Comparison of ENCODE assay signal across 17 cellular contexts in the genomic region with DNA sequence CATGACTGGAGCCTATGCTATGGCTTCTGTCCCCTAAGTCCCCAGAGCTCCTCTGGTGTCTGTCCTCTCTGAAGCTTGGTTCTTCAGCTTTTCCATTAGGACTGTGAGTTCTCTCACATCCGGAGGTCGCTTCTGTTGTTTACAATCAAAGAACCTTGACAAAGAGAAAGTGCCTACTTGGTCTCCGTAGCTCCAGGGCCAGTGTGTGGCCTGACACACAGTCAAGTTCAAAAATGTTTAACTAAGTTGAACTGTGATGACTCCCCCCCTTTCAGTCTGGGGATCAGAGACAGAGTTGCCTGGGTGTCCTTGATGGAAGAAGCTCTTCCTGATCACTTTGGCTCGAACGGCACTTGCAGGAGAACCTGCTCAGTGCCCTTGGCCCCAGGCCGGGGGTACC. TPM values are rescaled to one million over a fixed set of nuclear protein-coding genes. Genes with fewer than 3 reads are reported as not detected.
A peak's percentile ranks its signal among the peaks of the same experiment; 100 is the strongest.
DNase-seq lines count a peak whose midpoint lies in the region; ATAC-seq and TF ChIP-seq lines count a peak whose summit lies in the region.
"Had no signal": no experiment of that assay in that cellular context is flagged by ENCODE, and none has a peak within 500 bp of the region (broad histone marks: within the 10 kb centered on the region; RNA-seq: fewer than 3 reads in every experiment).

No MANE protein-coding gene starts in this region.

- H3K79me2 ChIP-seq in trophoblast cell (ENCODE audit: control insufficient read depth, insufficient read depth, low read length, poor library complexity): no peaks in the 10 kb centered on the region

- CTCF ChIA-PET in activated CD4-positive, alpha-beta T cell treated with anti-CD3 and anti-CD28 coated beads, Interleukin-2, amount 10 ng/mL, durations not matched to agents 7 days and 5 days (lab: Charles Lee): interaction anchor here (0.7 to 3.0 kb wide), 5 partner anchors 10 to 42 kb away, joined by 3 to 15 read pairs (median 4); no protein-coding TSS in a partner anchor
- CTCF ChIA-PET in Panc1 (lab: Charles Lee): no interaction called here

- H3K27me3 ChIP-seq in Panc1 (ENCODE audit: control insufficient read depth, insufficient read depth, low read length): no peaks in the 10 kb centered on the region
- no peaks in the 10 kb centered on the region for H3K27me3 ChIP-seq in trophoblast cell (ENCODE audit: insufficient read depth, low read length)
- H3K27me3 ChIP-seq: dorsolateral prefrontal cortex, testis had no signal

- H4K12ac ChIP-seq in trophoblast cell (ENCODE audit: low read depth, low read length): no peak overlapping the region

- in situ Hi-C loops in Panc1 (cut with HindIII; ENCODE audit: low pct_unique_long_range_greater_than_20kb, low sequenced_read_pairs): no loop called here

- WGBS in trophoblast cell (ENCODE audit: extremely low coverage, insufficient coverage, insufficient read length): no CpG with 5 or more reads among the region's 6 CpGs

- H3K9me3 ChIP-seq in Panc1 (ENCODE audit: control insufficient read depth, insufficient read depth, low read depth, low read length): no peaks in the 10 kb centered on the region
- no peaks in the 10 kb centered on the region for H3K9me3 ChIP-seq in trophoblast cell (ENCODE audit: insufficient read depth, low read depth, low read length)
- H3K9me3 ChIP-seq: testis had no signal

- H3K4ac ChIP-seq in trophoblast cell (ENCODE audit: low read depth, low read length): no peak overlapping the region

- no peak for TF ChIP-seq CTCF in Panc1 (IDR thresholded peaks at IDR 0.05)

- DNase-seq in activated CD4-positive, alpha-beta T cell treated with anti-CD3 and anti-CD28 coated beads, Interleukin-2, amount 10 ng/mL, durations not matched to agents 7 days and 5 days: no peak
- DNase-seq in activated CD4-positive, alpha-beta T cell treated with anti-CD3 and anti-CD28 coated beads for 4 hours: no peak
- DNase-seq in Panc1 (ENCODE audit: low read depth, low spot score): no peak
- DNase-seq in central memory CD8-positive, alpha-beta T cell (ENCODE audit: low spot score in 2 of 2): no peak
- no peak for DNase-seq in trophoblast cell
- DNase-seq in HT-29 (ENCODE audit: low spot score): no peak
- DNase-seq in NCI-H345 treated with DMSO at 0.1 percent for 48 hours (lab: John Stamatoyannopoulos, UW; ENCODE audit: unreplicated experiment): no peak
- DNase-seq: GDM1, NCI-H1105, NCI-H2081, NCI-H510A, testis had no signal

- intact Hi-C loops in Panc1 (cut with micrococcal nuclease; ENCODE audit: unreplicated experiment): no loop called here

- peak overlapping the region in 1 of 2 experiments; percentile 37; a peak in 3 of 4 replicates for H3K4me3 ChIP-seq in Panc1 (ENCODE audit: low read depth in 2 of 2, low read length in 2 of 2)
- no peak overlapping the region for H3K4me3 ChIP-seq in trophoblast cell (ENCODE audit: low read depth, low read length)
- H3K4me3 ChIP-seq: dorsolateral prefrontal cortex, testis had no signal

- H3K4me2 ChIP-seq in trophoblast cell (ENCODE audit: low read length): no peak overlapping the region

- peaks cover 2% of the 10 kb centered on the region for H3K79me1 ChIP-seq in trophoblast cell (ENCODE audit: low read length)

- peak; percentile 3 for ATAC-seq in Panc1
- no peak for ATAC-seq in central memory CD8-positive, alpha-beta T cell (replicated peaks; ENCODE audit: extremely low read depth, poor library complexity, severe bottlenecking)
- ATAC-seq in HG02763 (IDR thresholded peaks at IDR 0.05; ENCODE audit: unreplicated experiment): no peak
- ATAC-seq: Right ventricle myocardium inferior had no signal

- peaks cover 2% of the 10 kb centered on the region for H3K9me3 Mint-ChIP-seq in activated CD4-positive, alpha-beta T cell treated with anti-CD3 and anti-CD28 coated beads, Interleukin-2, amount 10 ng/mL, durations not matched to agents 7 days and 5 days
- H3K9me3 Mint-ChIP-seq in central memory CD8-positive, alpha-beta T cell: no peaks in the 10 kb centered on the region
- H3K9me3 Mint-ChIP-seq: CD14-positive monocyte had no signal

- peak overlapping the region; percentile 16 for H2BK12ac ChIP-seq in trophoblast cell (ENCODE audit: low read length)

- no peak overlapping the region for H2AK5ac ChIP-seq in trophoblast cell (ENCODE audit: low read length)

- BruUV-seq in Panc1 (replicated peaks; lab: Mats Ljungman, UMichigan): no TSS peak

- H3K36me3 Mint-ChIP-seq in activated CD4-positive, alpha-beta T cell treated with anti-CD3 and anti-CD28 coated beads, Interleukin-2, amount 10 ng/mL, durations not matched to agents 7 days and 5 days (ENCODE audit: low read depth): no peaks in the 10 kb centered on the region
- H3K36me3 Mint-ChIP-seq in central memory CD8-positive, alpha-beta T cell (ENCODE audit: insufficient read depth): peaks cover 5% of the 10 kb centered on the region
- H3K36me3 Mint-ChIP-seq: CD14-positive monocyte, WTC11 had no signal

- H2BK5ac ChIP-seq in trophoblast cell (ENCODE audit: low read depth, low read length, poor library complexity): no peak overlapping the region

- H3K4me3 Mint-ChIP-seq in activated CD4-positive, alpha-beta T cell treated with anti-CD3 and anti-CD28 coated beads, Interleukin-2, amount 10 ng/mL, durations not matched to agents 7 days and 5 days: no peak overlapping the region
- peak overlapping the region; percentile 65 for H3K4me3 Mint-ChIP-seq in central memory CD8-positive, alpha-beta T cell
- H3K4me3 Mint-ChIP-seq: CD14-positive monocyte, WTC11 had no signal

- H4K8ac ChIP-seq in trophoblast cell (ENCODE audit: low read depth, low read length): no peak overlapping the region

- peaks cover 9% of the 10 kb centered on the region for H3K27me3 Mint-ChIP-seq in activated CD4-positive, alpha-beta T cell treated with anti-CD3 and anti-CD28 coated beads, Interleukin-2, amount 10 ng/mL, durations not matched to agents 7 days and 5 days
- no peaks in the 10 kb centered on the region for H3K27me3 Mint-ChIP-seq in central memory CD8-positive, alpha-beta T cell

- H3K36me3 ChIP-seq in Panc1 (ENCODE audit: control insufficient read depth, insufficient read depth, low read length): no peaks in the 10 kb centered on the region
- no peaks in the 10 kb centered on the region for H3K36me3 ChIP-seq in trophoblast cell (ENCODE audit: control insufficient read depth in 1 of 2, insufficient read depth in 2 of 2, low read length in 2 of 2)

- POLR2A ChIA-PET in activated CD4-positive, alpha-beta T cell treated with anti-CD3 and anti-CD28 coated beads, Interleukin-2, amount 10 ng/mL, durations not matched to agents 7 days and 5 days (lab: Charles Lee): interaction anchor here (2.2 kb wide), 1 partner anchor 101 kb away, joined by 7 read pairs; the partner anchor contains the start of gene ADAM17
- POLR2A ChIA-PET in Panc1 (lab: Charles Lee): interaction anchor here (1.4 to 1.5 kb wide), 2 partner anchors 19 to 26 kb away, joined by 5 to 9 read pairs; partner anchors contain the start of gene YWHAQ

- H3K4me1 Mint-ChIP-seq in activated CD4-positive, alpha-beta T cell treated with anti-CD3 and anti-CD28 coated beads, Interleukin-2, amount 10 ng/mL, durations not matched to agents 7 days and 5 days: peaks cover 39% of the 10 kb centered on the region
- peaks cover 23% of the 10 kb centered on the region for H3K4me1 Mint-ChIP-seq in central memory CD8-positive, alpha-beta T cell
- H3K4me1 Mint-ChIP-seq: CD14-positive monocyte had no signal

- peak overlapping the region; percentile 85 for H3K27ac Mint-ChIP-seq in activated CD4-positive, alpha-beta T cell treated with anti-CD3 and anti-CD28 coated beads, Interleukin-2, amount 10 ng/mL, durations not matched to agents 7 days and 5 days
- peak overlapping the region; percentile 88 for H3K27ac Mint-ChIP-seq in central memory CD8-positive, alpha-beta T cell (ENCODE audit: low read depth)
- H3K27ac Mint-ChIP-seq: CD14-positive monocyte, WTC11 had no signal

- H3K14ac ChIP-seq in trophoblast cell (ENCODE audit: low read length): no peak overlapping the region

- no peak overlapping the region for H3K23ac ChIP-seq in trophoblast cell (ENCODE audit: low read length)

- no peak overlapping the region for H3K18ac ChIP-seq in trophoblast cell (ENCODE audit: low read length)

- no peak overlapping the region for H3K9ac ChIP-seq in trophoblast cell (ENCODE audit: low read length)

- no peak overlapping the region for H4K91ac ChIP-seq in trophoblast cell (ENCODE audit: low read depth, low read length)

- H3K4me1 ChIP-seq in Panc1 (ENCODE audit: control insufficient read depth, insufficient read depth, low read length) (peaks cover 77% of the 10 kb centered on the region), trophoblast cell (ENCODE audit: control insufficient read depth in 1 of 2, insufficient read depth in 2 of 2, low read length in 2 of 2) (peaks cover 6 to 10% of the 10 kb centered on the region in 2 experiments)

- H3K27ac ChIP-seq in Panc1 (ENCODE audit: low read length): peak overlapping the region; percentile 99
- no peak overlapping the region for H3K27ac ChIP-seq in trophoblast cell (ENCODE audit: low read depth, low read length)
- H3K27ac ChIP-seq: testis had no signal

- no peak overlapping the region for H2BK120ac ChIP-seq in trophoblast cell (ENCODE audit: insufficient read depth, low read length, poor library complexity)

- no peak overlapping the region for H2AFZ ChIP-seq in trophoblast cell (ENCODE audit: insufficient read depth, low read length, poor library complexity)

RNA-seq across cellular contexts. Expression of gene YWHAQ, which starts 26.3 kb away (rescaled TPM):
- 100 to 1,000 TPM; 308 to 322 TPM for total RNA-seq in activated CD4-positive, alpha-beta T cell treated with anti-CD3 and anti-CD28 coated beads, Interleukin-2, amount 10 ng/mL, durations not matched to agents 7 days and 5 days
- 683 TPM for total RNA-seq in Panc1 (2021; ENCODE audit: unreplicated experiment)
- polyA plus RNA-seq in Panc1 (2012; ENCODE audit: insufficient read length): 719 TPM
- 327 and 332 TPM in 2 replicates for polyA plus RNA-seq in trophoblast cell (2013)
- total RNA-seq in HT-29 (2014; rRNA removed; shearing (Covaris generic)): 294 and 342 TPM in 2 replicates
